ENCODE assay signal across 26 cellular contexts in genomic region chr13:102917019-102917418, GRCh38.
"Had no signal": no experiment of that assay in that cellular context is flagged by ENCODE, and none has a peak within 500 bp of the region (broad histone marks: within the 10 kb centered on the region; RNA-seq: fewer than 3 reads in every experiment).

No MANE protein-coding gene starts in this region.

- H3K4me1 ChIP-seq: Peyer's patch, SJSA1 had no signal

- H3K4me3 Mint-ChIP-seq: T-cell had no signal

- H3K36me3 Mint-ChIP-seq: T-cell had no signal

- H3K27me3 ChIP-seq: MG63, Peyer's patch had no signal

- H3K9me3 Mint-ChIP-seq: T-cell had no signal

- H3K9me3 ChIP-seq: MG63, Peyer's patch, SJSA1 had no signal

- ATAC-seq: T-cell had no signal

- H3K27ac ChIP-seq: HL-60, Peyer's patch, SJSA1, SK-N-MC had no signal

- H3K36me3 ChIP-seq: MG63, Peyer's patch, SJSA1 had no signal

- FAIRE-seq: HTR-8/SVneo had no signal

- H3K4me1 Mint-ChIP-seq: T-cell had no signal

- H3K27ac Mint-ChIP-seq: T-cell had no signal

- H3K4me3 ChIP-seq: MG63, Peyer's patch, SJSA1, SK-N-MC had no signal

- DNase-seq: KBM-7; MG63; NCI-H1092; NCI-H1105 treated with DMSO at 0.1 percent for 48 hours; NCI-H1417 treated with DMSO at 0.1 percent for 48 hours; NCI-H146; NCI-H187; NCI-H2029; NCI-H2081 treated with DMSO at 0.1 percent for 48 hours; NCI-H2171; NCI-H226; NCI-H446; NCI-H510A; NCI-H524 treated with DMSO at 0.1 percent for 48 hours; NCI-H69; NCI-H774; NK-92 treated with Interleukin-12 subunit alpha and Interleukin-12 subunit beta, amount 100 ng/mL, for 24 hours; Peyer's patch; Right ventricle myocardium superior; SIG-M5; SW 1271; T-cell had no signal
